Comparison of ENCODE assay signal across 30 cellular contexts in the genomic region with DNA sequence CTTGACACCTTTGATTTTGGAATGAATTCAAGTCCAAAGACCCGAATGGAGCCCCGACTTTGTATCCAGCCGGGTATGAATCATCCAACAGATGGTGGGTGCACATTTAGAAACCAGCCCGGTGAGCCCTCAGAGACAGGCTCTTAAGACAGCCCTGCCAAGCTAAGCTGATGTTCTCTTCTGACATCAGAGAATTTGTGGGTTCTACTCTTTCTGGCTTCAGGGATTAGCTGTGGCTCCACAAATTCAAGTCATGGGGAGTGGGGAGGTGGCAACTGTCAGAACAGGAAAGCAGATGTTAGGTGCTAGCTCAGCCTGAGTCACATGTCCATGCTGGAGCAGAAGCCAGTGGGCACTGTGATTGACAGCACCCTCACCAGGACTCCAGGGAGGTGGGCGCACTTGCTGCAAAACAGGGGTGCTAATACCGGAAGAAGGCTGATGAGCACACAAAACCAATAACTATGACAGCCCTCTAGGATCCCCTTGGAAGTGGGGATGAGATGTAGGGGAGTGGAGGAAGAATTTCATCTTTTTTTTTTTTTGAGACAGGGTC. TPM values are rescaled to one million over a fixed set of nuclear protein-coding genes. Genes with fewer than 3 reads are reported as not detected.
"Had no signal": no experiment of that assay in that cellular context is flagged by ENCODE, and none has a peak within 500 bp of the region (broad histone marks: within the 10 kb centered on the region; RNA-seq: fewer than 3 reads in every experiment).

No MANE protein-coding gene starts in this region.

- H3K36me3 ChIP-seq: heart left ventricle, vagina had no signal

- H3K27ac Mint-ChIP-seq: activated B cell treated with CpG ODN at 0.5 μM for 24 hours; activated CD4-positive, alpha-beta T cell treated with anti-CD3 and anti-CD28 coated beads for 36 hours; activated naive CD4-positive, alpha-beta T cell treated with anti-CD3 and anti-CD28 coated beads, Interleukin-2, amount 10 ng/mL, durations not matched to agents 7 days and 5 days; naive B cell; T-helper 2 cell treated with Interferon-gamma antibody and Interleukin-4, amounts not matched to agents 5 μg/mL and 100 μg/mL, for 36 hours had no signal

- H3K4me3 Mint-ChIP-seq: activated B cell treated with CpG ODN at 0.5 μM for 24 hours; activated CD4-positive, alpha-beta T cell treated with anti-CD3 and anti-CD28 coated beads for 36 hours; activated naive CD4-positive, alpha-beta T cell treated with anti-CD3 and anti-CD28 coated beads, Interleukin-2, amount 10 ng/mL, durations not matched to agents 7 days and 5 days; activated T-cell treated with anti-CD3 and anti-CD28 coated beads, Interleukin-2, amount 50 U/mL, for 4 hours; neural crest cell; T-helper 2 cell treated with Interferon-gamma antibody and Interleukin-4, amounts not matched to agents 5 μg/mL and 100 μg/mL, for 36 hours had no signal

- H3K9me3 ChIP-seq: heart left ventricle, mucosa of descending colon, testis, vagina had no signal

- H3K27me3 ChIP-seq: testis, vagina had no signal

- H3K27ac ChIP-seq: coronary artery, epithelial cell of prostate, heart left ventricle, testis, vagina had no signal

- H3K36me3 Mint-ChIP-seq: activated naive CD4-positive, alpha-beta T cell treated with anti-CD3 and anti-CD28 coated beads, Interleukin-2, amount 10 ng/mL, durations not matched to agents 7 days and 5 days; naive B cell had no signal

- DNase-seq: activated B cell treated with CpG ODN at 0.5 μM for 24 hours; activated CD4-positive, alpha-beta T cell treated with anti-CD3 and anti-CD28 coated beads for 36 hours; activated CD4-positive, alpha-beta T cell treated with anti-CD3 and anti-CD28 coated beads, Interleukin-2, amount 50 U/mL, for 4 hours; activated CD8-positive, alpha-beta memory T cell treated with anti-CD3 and anti-CD28 coated beads for 24 hours; activated CD8-positive, alpha-beta memory T cell treated with anti-CD3 and anti-CD28 coated beads, Interleukin-2, amount 50 U/mL, for 4 hours; activated effector memory CD4-positive, alpha-beta T cell treated with anti-CD3 and anti-CD28 coated beads, Interleukin-2, amount 50 U/mL, for 16 hours; activated naive CD4-positive, alpha-beta T cell treated with anti-CD3 and anti-CD28 coated beads, Interleukin-2, amount 10 ng/mL, durations not matched to agents 7 days and 5 days; activated T-cell treated with anti-CD3 and anti-CD28 coated beads, Interleukin-2, amount 50 U/mL, for 4 hours; amygdala; cerebellar nuclear complex; heart left ventricle; islet precursor cell; left colon; mesendoderm; mucosa of descending colon; naive B cell; occipital lobe; stimulated activated CD4-positive, alpha-beta T cell treated with anti-CD3 and anti-CD28 coated beads, Interleukin-2, amount 100 ng/mL, for 48 hours; stimulated activated CD8-positive, alpha-beta memory T cell treated with anti-CD3 and anti-CD28 coated beads, Interleukin-4, amount 100 ng/mL, for 48 hours; stimulated activated naive CD4-positive, alpha-beta T cell; testis; trophoblast cell had no signal

- ATAC-seq: activated CD4-positive, alpha-beta T cell treated with anti-CD3 and anti-CD28 coated beads for 36 hours; activated T-cell treated with anti-CD3 and anti-CD28 coated beads, Interleukin-2, amount 50 U/mL, for 4 hours; heart left ventricle; left colon; mucosa of descending colon; sciatic nerve had no signal

- H3K4me2 ChIP-seq: smooth muscle cell had no signal

- H3K4me1 Mint-ChIP-seq: activated B cell treated with CpG ODN at 0.5 μM for 24 hours; activated naive CD4-positive, alpha-beta T cell treated with anti-CD3 and anti-CD28 coated beads, Interleukin-2, amount 10 ng/mL, durations not matched to agents 7 days and 5 days; naive B cell; neural crest cell had no signal

- H3K4me1 ChIP-seq: heart left ventricle had no signal

- H3K4me3 ChIP-seq: coronary artery, heart left ventricle, mucosa of descending colon, smooth muscle cell, testis, vagina had no signal

- H3K9me3 Mint-ChIP-seq: activated B cell treated with CpG ODN at 0.5 μM for 24 hours; activated naive CD4-positive, alpha-beta T cell treated with anti-CD3 and anti-CD28 coated beads, Interleukin-2, amount 10 ng/mL, durations not matched to agents 7 days and 5 days; activated T-cell treated with anti-CD3 and anti-CD28 coated beads, Interleukin-2, amount 50 U/mL, for 4 hours; naive B cell; neural crest cell; T-helper 2 cell treated with Interferon-gamma antibody and Interleukin-4, amounts not matched to agents 5 μg/mL and 100 μg/mL, for 36 hours had no signal

RNA-seq across cellular contexts. Expression of gene TMEM92, which starts 40.3 kb away (rescaled TPM):
- total RNA-seq: activated B cell treated with CpG ODN at 0.5 μM for 24 hours; activated T-cell treated with anti-CD3 and anti-CD28 coated beads, Interleukin-2, amount 50 U/mL, for 4 hours; fibroblast of villous mesenchyme; heart left ventricle; occipital lobe had no signal
